ENCODE assay signal across 12 cellular contexts in genomic region chr1:119001181-119002018, GRCh38. TPM values are rescaled to one million over a fixed set of nuclear protein-coding genes. Genes with fewer than 3 reads are reported as not detected.
DNase-seq lines count a peak whose midpoint lies in the region; ATAC-seq and TF ChIP-seq lines count a peak whose summit lies in the region.
"Had no signal": no experiment of that assay in that cellular context is flagged by ENCODE, and none has a peak within 500 bp of the region (broad histone marks: within the 10 kb centered on the region; RNA-seq: fewer than 3 reads in every experiment).

No MANE protein-coding gene starts in this region.

- H3K27me3 ChIP-seq in ectodermal cell (ENCODE audit: control insufficient read depth, insufficient read depth, low read length, poor library complexity, severe bottlenecking) (peaks cover 99% of the 10 kb centered on the region), mucosa of stomach (ENCODE audit: control insufficient read depth, insufficient read depth, low read length) (peaks cover 96% of the 10 kb centered on the region)
- H3K27me3 ChIP-seq: SJSA1 had no signal

- peak; percentile 1 for TF ChIP-seq CTCF in AG09309 (IDR thresholded peaks at IDR 0.05; ENCODE audit: control insufficient read depth, insufficient read depth, low read depth, low read length, missing control alignments)

- no peak overlapping the region for H3K27ac ChIP-seq in ectodermal cell (ENCODE audit: insufficient read depth, low read depth, low read length, poor library complexity, severe bottlenecking)
- H3K27ac ChIP-seq: SJSA1 had no signal

- DNase-seq in AG09309 (ENCODE audit: low read depth) (no peak), HK-2 (ENCODE audit: unreplicated experiment) (peak; percentile 41), COLO829 (ENCODE audit: low spot score) (no peak), foreskin melanocyte (no peak), kidney glomerular epithelial cell (lab: John Stamatoyannopoulos, UW) (no peak)
- DNase-seq: COR-L47 had no signal

- no peaks in the 10 kb centered on the region for H3K9me3 ChIP-seq in ectodermal cell (ENCODE audit: control insufficient read depth, low read length)
- no peaks in the 10 kb centered on the region for H3K9me3 ChIP-seq in mucosa of stomach (ENCODE audit: control insufficient read depth, low read length)
- H3K9me3 ChIP-seq: SJSA1 had no signal

- 38 to 44% methylated on average over 49 of the region's 49 CpGs for WGBS in ectodermal cell, 2 experiments

- H3K36me3 ChIP-seq in ectodermal cell (ENCODE audit: control insufficient read depth, insufficient read depth, low read length) (no peaks in the 10 kb centered on the region), mucosa of stomach (ENCODE audit: control insufficient read depth, insufficient read depth, low read length) (no peaks in the 10 kb centered on the region)
- H3K36me3 ChIP-seq: SJSA1 had no signal

- H3K4me1 ChIP-seq in ectodermal cell (ENCODE audit: control insufficient read depth, insufficient read depth, low read length): no peaks in the 10 kb centered on the region
- peaks cover 25% of the 10 kb centered on the region for H3K4me1 ChIP-seq in mucosa of stomach (ENCODE audit: control insufficient read depth, insufficient read depth, low read length)

- ATAC-seq in HG03139 (IDR thresholded peaks at IDR 0.05; ENCODE audit: unreplicated experiment): no peak

- peak overlapping the region; percentile 21 for H3K4me3 ChIP-seq in AG09309 (ENCODE audit: control insufficient read depth, low read depth, low read length)
- H3K4me3 ChIP-seq in ectodermal cell (ENCODE audit: insufficient read depth, low read depth, low read length): peak overlapping the region; percentile 13
- H3K4me3 ChIP-seq in mucosa of stomach (ENCODE audit: low read length): no peak overlapping the region
- H3K4me3 ChIP-seq: lung, SJSA1 had no signal

- peak overlapping the region; percentile 49 for H3K9ac ChIP-seq in mucosa of stomach (ENCODE audit: low read length)

RNA-seq across cellular contexts. Expression of gene TBX15, which starts 13.3 kb away (rescaled TPM):
- 4.9 TPM for polyA plus RNA-seq in ectodermal cell (2013, experiment 1 of 4)
- 4.1 TPM for polyA plus RNA-seq in ectodermal cell (2013, experiment 2 of 4)
- polyA plus RNA-seq in ectodermal cell (2013, experiment 3 of 4): 3.6 TPM
- 4.4 TPM for polyA plus RNA-seq in ectodermal cell (2013, experiment 4 of 4)
- polyA plus RNA-seq: IgD-negative memory B cell had no signal
